ENCODE assay signal across 21 cellular contexts in genomic region chr10:42431095-42431494, GRCh38.
"Had no signal": no experiment of that assay in that cellular context is flagged by ENCODE, and none has a peak within 500 bp of the region (broad histone marks: within the 10 kb centered on the region; RNA-seq: fewer than 3 reads in every experiment).

No MANE protein-coding gene starts in this region.

- DNase-seq: islet precursor cell; left ventricle myocardium inferior; mesendoderm; naive thymus-derived CD4-positive, alpha-beta T cell; ovary; stimulated activated CD4-positive, alpha-beta T cell treated with anti-CD3 and anti-CD28 coated beads, Interleukin-12 subunit alpha, Interleukin-12 subunit beta, amount 100 ng/mL, for 4 hours; stimulated activated CD4-positive, alpha-beta T cell treated with anti-CD3 and anti-CD28 coated beads, Interleukin-15, amount 100 ng/mL, for 24 hours; stimulated activated CD4-positive, alpha-beta T cell treated with anti-CD3 and anti-CD28 coated beads, Interleukin-4, amount 100 ng/mL, for 24 hours; stimulated activated naive CD4-positive, alpha-beta T cell; tibial artery; trophoblast cell; upper lobe of right lung had no signal

- H3K9me3 ChIP-seq: left ventricle myocardium inferior, ovary, right atrium auricular region, suprapubic skin, thoracic aorta, tibial artery, upper lobe of right lung had no signal

- ATAC-seq: naive thymus-derived CD4-positive, alpha-beta T cell; natural killer cell treated with Interleukin-12 subunit alpha and Interleukin-12 subunit beta and Interleukin-15 and Interleukin-18, amount 100 ng/mL, for 72 hours; sciatic nerve; stimulated activated effector memory CD8-positive, alpha-beta T cell treated with anti-CD3 and anti-CD28 coated beads, Interleukin-12 subunit alpha, Interleukin-12 subunit beta, amount 100 ng/mL, for 72 hours; upper lobe of right lung had no signal

- H3K27me3 ChIP-seq: hepatocyte, ovary, right atrium auricular region, suprapubic skin, tibial artery, upper lobe of right lung had no signal

- H3K4me3 ChIP-seq: hepatocyte, left ventricle myocardium inferior, lung, ovary, right atrium auricular region, skin epidermis, suprapubic skin, thoracic aorta, tibial artery, upper lobe of right lung had no signal

- H3K36me3 ChIP-seq: left ventricle myocardium inferior, ovary, right atrium auricular region, suprapubic skin, thoracic aorta, tibial artery, upper lobe of right lung had no signal

- H3K4me1 ChIP-seq: left ventricle myocardium inferior, right atrium auricular region, suprapubic skin, tibial artery, upper lobe of right lung had no signal
